In the genomic region with DNA sequence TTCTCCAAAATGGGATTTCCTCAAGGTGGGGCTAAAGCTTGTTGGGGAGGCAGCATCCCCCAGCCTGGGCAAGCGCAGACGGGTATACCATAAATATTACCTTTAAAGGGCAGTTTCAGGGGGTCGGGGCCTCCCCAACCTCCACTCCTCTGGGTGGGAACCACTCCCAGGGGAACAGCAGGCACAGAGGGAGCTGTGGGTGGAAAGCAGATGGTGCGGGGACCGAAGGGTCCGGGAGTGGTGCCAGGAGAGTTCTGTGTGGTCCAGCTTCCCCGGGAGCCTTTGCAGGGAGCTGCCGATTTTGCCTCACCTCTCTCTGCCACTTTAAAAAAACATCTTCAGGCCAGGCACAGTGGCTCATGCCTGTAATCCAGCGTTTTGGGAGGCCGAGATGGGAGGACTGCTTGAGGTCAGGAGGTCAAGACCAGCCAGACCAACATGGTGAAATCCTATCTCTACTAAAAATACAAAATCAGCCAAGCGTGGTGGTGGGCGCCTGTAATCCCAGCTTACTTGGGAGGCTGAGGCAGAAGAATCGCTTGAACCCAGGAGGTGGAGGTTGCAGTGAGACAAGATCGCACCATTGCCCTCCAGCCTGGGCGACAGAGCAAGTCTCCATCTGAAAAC, we compare ENCODE assay signal across 1 cellular context.
TF ChIP-seq lines count a peak whose summit lies in the region.

No MANE protein-coding gene starts in this region.

TF ChIP-seq in H1, 55 proteins besides CTCF, POLR2A, EP300 and RAD21:
- TF ChIP-seq SIX5 (IDR thresholded peaks at IDR 0.05; ENCODE audit: low read depth, low read length) (no peak), CBX8 (IDR thresholded peaks at IDR 0.05; ENCODE audit: borderline replicate concordance, low read depth, low read length) (no peak), CREB1 (IDR thresholded peaks at IDR 0.05) (no peak), GTF2F1 (IDR thresholded peaks at IDR 0.05; ENCODE audit: borderline replicate concordance, low read depth, low read length) (no peak), JUND (IDR thresholded peaks at IDR 0.05; ENCODE audit: low read length) (no peak), RXRA (IDR thresholded peaks at IDR 0.05; ENCODE audit: insufficient read depth, low read depth, low read length) (no peak), EGR1 (IDR thresholded peaks at IDR 0.05; ENCODE audit: borderline replicate concordance, low read depth, low read length) (no peak), HDAC6 (IDR thresholded peaks at IDR 0.05; ENCODE audit: low read depth, low read length) (no peak), TAF7 (optimal IDR thresholded peaks at IDR 0.05; ENCODE audit: borderline replicate concordance, low read depth, low read length) (no peak), CHD1 (IDR thresholded peaks at IDR 0.05; ENCODE audit: low read depth, low read length) (no peak), SAP30 (IDR thresholded peaks at IDR 0.05; ENCODE audit: insufficient read depth, insufficient replicate concordance, low read length) (no peak), POLR2AphosphoS5 (IDR thresholded peaks at IDR 0.05; ENCODE audit: low read depth, low read length) (no peak), KDM4A (IDR thresholded peaks at IDR 0.05; ENCODE audit: low read depth, low read length, severe bottlenecking) (no peak), SP1 (IDR thresholded peaks at IDR 0.05; ENCODE audit: low read depth, low read length) (no peak), TBP (IDR thresholded peaks at IDR 0.05; ENCODE audit: low read depth, low read length) (no peak), CTBP2 (IDR thresholded peaks at IDR 0.05; ENCODE audit: borderline replicate concordance, insufficient read depth, insufficient read length, low read length) (no peak)
